ENCODE assay signal across 1 cellular context in genomic region chr9:128065907-128066712, GRCh38.
TF ChIP-seq lines count a peak whose summit lies in the region.

No MANE protein-coding gene starts in this region.

TF ChIP-seq in K562, 482 proteins besides CTCF, POLR2A, EP300 and RAD21 (continued from another document and continues in another):
- TF ChIP-seq ARID4B (CRISPR knock-in tag; IDR thresholded peaks at IDR 0.05) (no peak), EHMT2 (IDR thresholded peaks at IDR 0.05) (0 out of 2 replicates have a peak, but pooled peaks have one; percentile 10), ATF4 (CRISPR knock-in tag; IDR thresholded peaks at IDR 0.05) (no peak), CBX3 (IDR thresholded peaks at IDR 0.05; ENCODE audit: borderline replicate concordance in 1 of 2, low read length in 2 of 2) (no peak), CTCFL (IDR thresholded peaks at IDR 0.05; ENCODE audit: borderline replicate concordance, insufficient read depth, low read depth, low read length, poor library complexity, severe bottlenecking) (no peak), ZNF766 (CRISPR knock-in tag; conservative IDR thresholded peaks at IDR 0.05) (0 out of 2 replicates have a peak, but pooled peaks have one; percentile 52), KDM2B (CRISPR knock-in tag; IDR thresholded peaks at IDR 0.05) (no peak), SNIP1 (IDR thresholded peaks at IDR 0.05; ENCODE audit: low read depth) (no peak), ZKSCAN3 (CRISPR knock-in tag; IDR thresholded peaks at IDR 0.05) (no peak), HMG20B (CRISPR knock-in tag; IDR thresholded peaks at IDR 0.05) (no peak), ZC3H11A (IDR thresholded peaks at IDR 0.05; ENCODE audit: low read depth, low read length) (no peak), NFIX (CRISPR knock-in tag; IDR thresholded peaks at IDR 0.05; ENCODE audit: low read depth) (no peak), KHSRP (IDR thresholded peaks at IDR 0.05) (no peak), RCOR1 (IDR thresholded peaks at IDR 0.05; ENCODE audit: borderline replicate concordance in 1 of 2, low read depth in 2 of 2, low read length in 2 of 2) (no peak), ZNF584 (CRISPR knock-in tag; IDR thresholded peaks at IDR 0.05; ENCODE audit: low read depth) (peak; percentile 73), MECOM (CRISPR knock-in tag; IDR thresholded peaks at IDR 0.05) (0 out of 2 replicates have a peak, but pooled peaks have one; percentile 32), POU5F1 (IDR thresholded peaks at IDR 0.05; ENCODE audit: borderline replicate concordance, low read depth, low read length, partially characterized antibody) (no peak), CBFB (CRISPR knock-in tag; IDR thresholded peaks at IDR 0.05) (no peak), MCM3 (IDR thresholded peaks at IDR 0.05) (no peak), POLR2H (tag; IDR thresholded peaks at IDR 0.05; ENCODE audit: low read depth) (no peak), FIP1L1 (IDR thresholded peaks at IDR 0.05; ENCODE audit: low read depth, low read length, poor library complexity, severe bottlenecking) (peak; percentile 61), CCNT2 (IDR thresholded peaks at IDR 0.05; ENCODE audit: borderline replicate concordance, extremely low read depth, insufficient read length, low read depth, low read length) (no peak), STAT5A (IDR thresholded peaks at IDR 0.05; ENCODE audit: borderline replicate concordance, low read length) (no peak), CREB5 (CRISPR knock-in tag; IDR thresholded peaks at IDR 0.05) (no peak), FOXJ2 (tag; IDR thresholded peaks at IDR 0.05) (no peak), THRAP3 (IDR thresholded peaks at IDR 0.05; ENCODE audit: borderline replicate concordance) (no peak), NR2F6 (CRISPR knock-in tag; IDR thresholded peaks at IDR 0.05) (no peak), ZHX1 (conservative IDR thresholded peaks at IDR 0.05; ENCODE audit: low read length) (no peak), STAG1 (CRISPR knock-in tag; IDR thresholded peaks at IDR 0.05; ENCODE audit: borderline replicate concordance) (no peak), STAT6 (CRISPR knock-in tag; IDR thresholded peaks at IDR 0.05) (no peak), ZNF699 (CRISPR knock-in tag; IDR thresholded peaks at IDR 0.05; ENCODE audit: insufficient replicate concordance) (no peak), SMAD4 (CRISPR knock-in tag; conservative IDR thresholded peaks at IDR 0.05) (no peak; the same call in 1 of the 2 replicates), HDAC3 (IDR thresholded peaks at IDR 0.05; ENCODE audit: borderline replicate concordance, partially characterized antibody) (no peak), NR2C1 (IDR thresholded peaks at IDR 0.05) (no peak), NR2C1 (tag; IDR thresholded peaks at IDR 0.05) (peak; percentile 92), RNF2 (IDR thresholded peaks at IDR 0.05) (no peak), GTF2A2 (tag; IDR thresholded peaks at IDR 0.05) (peak; percentile 58; the same call in 1 of the 2 replicates), SAP30 (IDR thresholded peaks at IDR 0.05; ENCODE audit: borderline replicate concordance, insufficient read depth, low read depth, low read length, poor library complexity, severe bottlenecking) (peak; percentile 32), CXXC5 (CRISPR knock-in tag; IDR thresholded peaks at IDR 0.05) (peak; percentile 14; the same call in 1 of the 2 replicates), ZNF146 (CRISPR knock-in tag; IDR thresholded peaks at IDR 0.05; ENCODE audit: unreplicated experiment) (no peak), SP2 (IDR thresholded peaks at IDR 0.05; ENCODE audit: extremely low read depth, low read depth, low read length, poor library complexity, severe bottlenecking) (no peak), HDAC2 (IDR thresholded peaks at IDR 0.05) (no peak), PBX2 (CRISPR knock-in tag; IDR thresholded peaks at IDR 0.05; ENCODE audit: low read depth) (no peak), PBX2 (tag; conservative IDR thresholded peaks at IDR 0.05; ENCODE audit: low read depth) (no peak), MBD1 (CRISPR knock-in tag; IDR thresholded peaks at IDR 0.05) (no peak), NFIC (IDR thresholded peaks at IDR 0.05) (no peak)
